19 cellular contexts compared by ENCODE assay signal in genomic region chr1:53074313-53075154, GRCh38. TPM values are rescaled to one million over a fixed set of nuclear protein-coding genes. Genes with fewer than 3 reads are reported as not detected.
DNase-seq lines count a peak whose midpoint lies in the region; ATAC-seq and TF ChIP-seq lines count a peak whose summit lies in the region.
"Had no signal": no experiment of that assay in that cellular context is flagged by ENCODE, and none has a peak within 500 bp of the region (broad histone marks: within the 10 kb centered on the region; RNA-seq: fewer than 3 reads in every experiment).

No MANE protein-coding gene starts in this region.

- TF ChIP-seq CTCF in heart left ventricle (IDR thresholded peaks at IDR 0.05) (no peak), omental fat pad (IDR thresholded peaks at IDR 0.05) (no peak), upper lobe of right lung (IDR thresholded peaks at IDR 0.05) (no peak)

- no peak overlapping the region for H3K4me3 Mint-ChIP-seq in activated naive CD4-positive, alpha-beta T cell treated with anti-CD3 and anti-CD28 coated beads, Interleukin-2, amount 10 ng/mL, durations not matched to agents 7 days and 5 days
- H3K4me3 Mint-ChIP-seq: activated naive CD8-positive, alpha-beta T cell treated with anti-CD3 and anti-CD28 coated beads for 36 hours; dendritic cell treated with granulocyte-macrophage colony-stimulating factor and Interleukin-4, amounts not matched to agents 40 ng/mL and 50 ng/mL, for 4 days; stimulated activated memory B cell treated with anti-CD40 and anti-IgM and Interleukin-4, amounts not matched to agents 10 μg/mL and 1 μg/mL and 100 μg/mL, for 72 hours had no signal

- H3K4me1 ChIP-seq in heart left ventricle = peaks cover 0 to 19% (median 0%) of the 10 kb centered on the region in 12 donors
- H3K4me1 ChIP-seq in upper lobe of right lung = no peaks in the 10 kb centered on the region
- H3K4me1 ChIP-seq: body of pancreas, gastrocnemius medialis, Peyer's patch had no signal

- H3K36me3 ChIP-seq in heart left ventricle (peaks cover 0 to 42% (median 0%) of the 10 kb centered on the region in 9 donors), upper lobe of right lung (no peaks in the 10 kb centered on the region)
- H3K36me3 ChIP-seq: gastrocnemius medialis, Peyer's patch had no signal

- H3K27me3 Mint-ChIP-seq in activated naive CD4-positive, alpha-beta T cell treated with anti-CD3 and anti-CD28 coated beads, Interleukin-2, amount 10 ng/mL, durations not matched to agents 7 days and 5 days = peaks cover 6% of the 10 kb centered on the region
- H3K27me3 Mint-ChIP-seq: activated naive CD8-positive, alpha-beta T cell treated with anti-CD3 and anti-CD28 coated beads for 36 hours; dendritic cell treated with granulocyte-macrophage colony-stimulating factor and Interleukin-4, amounts not matched to agents 40 ng/mL and 50 ng/mL, for 4 days had no signal

- no peaks in the 10 kb centered on the region for H3K4me1 Mint-ChIP-seq in activated naive CD4-positive, alpha-beta T cell treated with anti-CD3 and anti-CD28 coated beads, Interleukin-2, amount 10 ng/mL, durations not matched to agents 7 days and 5 days
- H3K4me1 Mint-ChIP-seq: activated naive CD8-positive, alpha-beta T cell treated with anti-CD3 and anti-CD28 coated beads for 36 hours; stimulated activated memory B cell treated with anti-CD40 and anti-IgM and Interleukin-4, amounts not matched to agents 10 μg/mL and 1 μg/mL and 100 μg/mL, for 72 hours had no signal

- no peak for TF ChIP-seq POLR2A in heart left ventricle (IDR thresholded peaks at IDR 0.05)

- peak; percentile 19 for DNase-seq in activated naive CD4-positive, alpha-beta T cell treated with anti-CD3 and anti-CD28 coated beads, Interleukin-2, amount 10 ng/mL, durations not matched to agents 7 days and 5 days
- no peak for DNase-seq in activated naive CD4-positive, alpha-beta T cell (lab: John Stamatoyannopoulos, UW)
- DNase-seq in heart left ventricle (peak in 1 of 5 donors; percentile 22), omental fat pad (ENCODE audit: low spot score) (peak; percentile 4), upper lobe of right lung (peak; percentile 30), globus pallidus (ENCODE audit: low spot score) (no peak), NCI-H146 treated with DMSO at 0.1 percent for 48 hours (lab: John Stamatoyannopoulos, UW; ENCODE audit: unreplicated experiment) (no peak)
- DNase-seq: ACHN; activated naive CD8-positive, alpha-beta T cell treated with anti-CD3 and anti-CD28 coated beads for 36 hours; activated T-cell treated with anti-CD3 and anti-CD28 coated beads for 4 hours; NCI-H1417; trophoblast cell had no signal

- no peaks in the 10 kb centered on the region for H3K9me3 Mint-ChIP-seq in activated naive CD4-positive, alpha-beta T cell treated with anti-CD3 and anti-CD28 coated beads, Interleukin-2, amount 10 ng/mL, durations not matched to agents 7 days and 5 days
- H3K9me3 Mint-ChIP-seq: activated naive CD8-positive, alpha-beta T cell treated with anti-CD3 and anti-CD28 coated beads for 36 hours; dendritic cell treated with granulocyte-macrophage colony-stimulating factor and Interleukin-4, amounts not matched to agents 40 ng/mL and 50 ng/mL, for 4 days; stimulated activated memory B cell treated with anti-CD40 and anti-IgM and Interleukin-4, amounts not matched to agents 10 μg/mL and 1 μg/mL and 100 μg/mL, for 72 hours had no signal

- 87 to 94% (median 90%) methylated on average over 5 to 8 of the region's 8 CpGs for WGBS in heart left ventricle, 4 donors

- no peak for ATAC-seq in heart left ventricle
- ATAC-seq in omental fat pad (ENCODE audit: low FRiP score) = no peak
- ATAC-seq in upper lobe of right lung = no peak
- no peak for ATAC-seq in GM18909 (IDR thresholded peaks at IDR 0.05; ENCODE audit: poor library complexity, unreplicated experiment)
- ATAC-seq: body of pancreas; stimulated activated memory B cell treated with anti-CD40 and anti-IgM and Interleukin-4, amounts not matched to agents 10 μg/mL and 1 μg/mL and 100 μg/mL, for 72 hours had no signal

- H3K27ac ChIP-seq in heart left ventricle = peak overlapping the region in 7 of 12 donors; percentile 28 to 74 (median 47)
- no peak overlapping the region for H3K27ac ChIP-seq in upper lobe of right lung
- H3K27ac ChIP-seq: body of pancreas had no signal

- CTCF ChIA-PET in activated naive CD4-positive, alpha-beta T cell treated with anti-CD3 and anti-CD28 coated beads, Interleukin-2, amount 10 ng/mL, durations not matched to agents 7 days and 5 days (lab: Charles Lee) = no interaction called here

- no peak overlapping the region for H3K27ac Mint-ChIP-seq in activated naive CD4-positive, alpha-beta T cell treated with anti-CD3 and anti-CD28 coated beads, Interleukin-2, amount 10 ng/mL, durations not matched to agents 7 days and 5 days
- H3K27ac Mint-ChIP-seq: dendritic cell treated with granulocyte-macrophage colony-stimulating factor and Interleukin-4, amounts not matched to agents 40 ng/mL and 50 ng/mL, for 4 days; stimulated activated memory B cell treated with anti-CD40 and anti-IgM and Interleukin-4, amounts not matched to agents 10 μg/mL and 1 μg/mL and 100 μg/mL, for 72 hours had no signal

- no peak overlapping the region for H3K4me3 ChIP-seq in heart left ventricle
- no peak overlapping the region for H3K4me3 ChIP-seq in upper lobe of right lung
- H3K4me3 ChIP-seq: body of pancreas, gastrocnemius medialis, Peyer's patch had no signal

- H3K9me3 ChIP-seq in heart left ventricle (no peaks in the 10 kb centered on the region), upper lobe of right lung (no peaks in the 10 kb centered on the region)
- H3K9me3 ChIP-seq: body of pancreas, gastrocnemius medialis, Peyer's patch had no signal

- intact Hi-C loops in heart left ventricle (cut with DNase I) = no loop called here
- intact Hi-C loops in upper lobe of right lung (cut with DNase I) = no loop called here

- H3K27me3 ChIP-seq in heart left ventricle (no peaks in the 10 kb centered on the region), upper lobe of right lung (no peaks in the 10 kb centered on the region)
- H3K27me3 ChIP-seq: body of pancreas, gastrocnemius medialis, Peyer's patch had no signal

- no peaks in the 10 kb centered on the region for H3K36me3 Mint-ChIP-seq in activated naive CD4-positive, alpha-beta T cell treated with anti-CD3 and anti-CD28 coated beads, Interleukin-2, amount 10 ng/mL, durations not matched to agents 7 days and 5 days
- H3K36me3 Mint-ChIP-seq: activated naive CD8-positive, alpha-beta T cell treated with anti-CD3 and anti-CD28 coated beads for 36 hours; stimulated activated memory B cell treated with anti-CD40 and anti-IgM and Interleukin-4, amounts not matched to agents 10 μg/mL and 1 μg/mL and 100 μg/mL, for 72 hours had no signal

RNA-seq across cellular contexts. Expression of gene PODN, which starts 12.5 kb away (rescaled TPM):
- 10 to 100 TPM in 8 of 9 donors, 1 to 10 TPM in 1; 5.9 to 61.8 (median 18.5) TPM for total RNA-seq in heart left ventricle
- polyA plus RNA-seq in heart left ventricle = 1 to 10 TPM; 5.2 to 9.8 TPM
- total RNA-seq in omental fat pad = 100 to 1,000 TPM in 3 of 4 donors, 10 to 100 TPM in 1; 99.8 to 440 (median 251) TPM
- total RNA-seq in upper lobe of right lung = 56.5 TPM
- total RNA-seq: activated naive CD8-positive, alpha-beta T cell treated with anti-CD3 and anti-CD28 coated beads for 36 hours; HT1080 had no signal

Comparison
In these comparisons a context has a peak if more than half of its experiments do, and no peak if none do; other contexts are left out.
1. DNase-seq: peak in activated naive CD4-positive, alpha-beta T cell treated with anti-CD3 and anti-CD28 coated beads, Interleukin-2, amount 10 ng/mL, durations not matched to agents 7 days and 5 days (single experiment), omental fat pad (single experiment) and upper lobe of right lung (single experiment); none in activated naive CD4-positive, alpha-beta T cell (0 of 4), globus pallidus (single experiment) and NCI-H146 treated with DMSO at 0.1 percent for 48 hours (single experiment).